Comparison of ENCODE assay signal across 12 cellular contexts in genomic region chr4:86898562-86898961, GRCh38. TPM values are rescaled to one million over a fixed set of nuclear protein-coding genes. Genes with fewer than 3 reads are reported as not detected.
DNase-seq lines count a peak whose midpoint lies in the region; ATAC-seq and TF ChIP-seq lines count a peak whose summit lies in the region.
"Had no signal": no experiment of that assay in that cellular context is flagged by ENCODE, and none has a peak within 500 bp of the region (broad histone marks: within the 10 kb centered on the region; RNA-seq: fewer than 3 reads in every experiment).

No MANE protein-coding gene starts in this region.

- H3K9ac ChIP-seq in Loucy (ENCODE audit: low read depth, low read length, poor library complexity, severe bottlenecking) (no peak overlapping the region), neural cell (ENCODE audit: low read length) (no peak overlapping the region)

- TF ChIP-seq CTCF in Loucy (conservative IDR thresholded peaks at IDR 0.05; ENCODE audit: low read length) (0 out of 2 replicates have a peak, but pooled peaks have one; percentile 29), brain microvascular endothelial cell (IDR thresholded peaks at IDR 0.05; ENCODE audit: low read depth, low read length, missing control alignments) (peak; percentile 50), neural cell (IDR thresholded peaks at IDR 0.05; ENCODE audit: poor library complexity, severe bottlenecking) (peak; percentile 54), heart right ventricle (IDR thresholded peaks at IDR 0.05) (peak in 1 of 9 donors; percentile 13)

- no peak overlapping the region for H3K4me2 ChIP-seq in Loucy (ENCODE audit: low read depth, low read length, poor library complexity, severe bottlenecking)
- H3K4me2 ChIP-seq in neural cell (ENCODE audit: low read length), result no peak overlapping the region

- H3K27me3 ChIP-seq in Loucy (ENCODE audit: insufficient read depth, low read length, poor library complexity, severe bottlenecking) (no peaks in the 10 kb centered on the region), brain microvascular endothelial cell (replicated peaks) (no peaks in the 10 kb centered on the region), neural cell (ENCODE audit: insufficient read depth, low read depth, low read length) (no peaks in the 10 kb centered on the region), aorta (ENCODE audit: control insufficient read depth in 1 of 2, insufficient read depth in 2 of 2, low read length in 1 of 2) (no peaks in the 10 kb centered on the region), heart right ventricle (no peaks in the 10 kb centered on the region)

- in situ Hi-C loops in brain microvascular endothelial cell (cut with HindIII; ENCODE audit: low pct_ligation_motif_present, low sequenced_read_pairs), result no loop called here

- H3K4me3 ChIP-seq in Loucy (ENCODE audit: low read length, poor library complexity, severe bottlenecking), result no peak overlapping the region
- no peak overlapping the region for H3K4me3 ChIP-seq in brain microvascular endothelial cell (ENCODE audit: low read depth, low read length)
- H3K4me3 ChIP-seq in neural cell (ENCODE audit: low read length), result no peak overlapping the region
- H3K4me3 ChIP-seq in aorta (ENCODE audit: low read length in 2 of 2), result no peak overlapping the region
- no peak overlapping the region for H3K4me3 ChIP-seq in heart right ventricle
- H3K4me3 ChIP-seq: SK-N-MC had no signal

- peak; percentile 6 for DNase-seq in NCI-H2196 (lab: John Stamatoyannopoulos, UW; ENCODE audit: unreplicated experiment)
- no peak for DNase-seq in NCI-H2196 treated with DMSO at 0.1 percent for 48 hours (lab: John Stamatoyannopoulos, UW; ENCODE audit: unreplicated experiment)
- DNase-seq in brain microvascular endothelial cell, result peak; percentile 9
- no peak for DNase-seq in aorta
- DNase-seq in amygdala (lab: John Stamatoyannopoulos, UW), result no peak
- DNase-seq in heart right ventricle, result no peak
- DNase-seq: NCI-H1436 treated with DMSO at 0.1 percent for 48 hours had no signal

- H3K9me2 ChIP-seq in Loucy (replicated peaks; ENCODE audit: low read depth, low read length) (no peaks in the 10 kb centered on the region), neural cell (ENCODE audit: insufficient read depth, low read length) (no peaks in the 10 kb centered on the region)

- H2AFZ ChIP-seq in Loucy (ENCODE audit: low read length) (no peak overlapping the region), neural cell (ENCODE audit: low read depth, low read length) (no peak overlapping the region)

- H3K4me1 ChIP-seq in Loucy (ENCODE audit: insufficient read depth, low read length, poor library complexity, severe bottlenecking), result no peaks in the 10 kb centered on the region
- no peaks in the 10 kb centered on the region for H3K4me1 ChIP-seq in aorta (ENCODE audit: control insufficient read depth in 1 of 2, insufficient read depth in 2 of 2, low read length in 2 of 2)
- peaks cover 0 to 7% (median 0%) of the 10 kb centered on the region in 9 donors for H3K4me1 ChIP-seq in heart right ventricle

- intact Hi-C loops in aorta (cut with DNase I) (loop anchor here in 1 of 2 donors (10.0 kb wide), 1 partner anchor 304 kb away; the partner anchor contains the start of gene PTPN13), heart right ventricle (cut with DNase I) (loop anchor here in 4 of 10 donors (5.0 to 10.0 kb wide), 3 partner anchors 84 to 401 kb away; no protein-coding TSS in a partner anchor)

- WGBS in aorta, 2 donors, result 92% methylated on average over 4 of the region's 4 CpGs
- 89 to 92% methylated on average over 4 of the region's 4 CpGs for WGBS in heart right ventricle, 2 donors

- H3K36me3 ChIP-seq in Loucy (ENCODE audit: insufficient read depth, low read length), result no peaks in the 10 kb centered on the region
- H3K36me3 ChIP-seq in brain microvascular endothelial cell (replicated peaks), result no peaks in the 10 kb centered on the region
- H3K36me3 ChIP-seq in neural cell (ENCODE audit: insufficient read depth, low read length), result no peaks in the 10 kb centered on the region
- H3K36me3 ChIP-seq in aorta (ENCODE audit: control insufficient read depth in 1 of 2, insufficient read depth in 2 of 2, low read length in 1 of 2), result no peaks in the 10 kb centered on the region
- H3K36me3 ChIP-seq in heart right ventricle, result no peaks in the 10 kb centered on the region

- no peak for TF ChIP-seq EP300 in neural cell (conservative IDR thresholded peaks at IDR 0.05; ENCODE audit: poor library complexity, severe bottlenecking)

- no peak overlapping the region for H3K27ac ChIP-seq in brain microvascular endothelial cell
- H3K27ac ChIP-seq in neural cell (ENCODE audit: low read length), result no peak overlapping the region
- H3K27ac ChIP-seq in aorta (ENCODE audit: low read depth in 1 of 2, low read length in 2 of 2), result no peak overlapping the region
- no peak overlapping the region for H3K27ac ChIP-seq in heart right ventricle

- ATAC-seq in aorta (ENCODE audit: low FRiP score) (no peak), heart right ventricle (no peak)

- no peaks in the 10 kb centered on the region for H3K79me2 ChIP-seq in Loucy (ENCODE audit: insufficient read depth, low read length)
- H3K79me2 ChIP-seq in neural cell (replicated peaks; ENCODE audit: insufficient read depth, low read length), result no peaks in the 10 kb centered on the region

- no peaks in the 10 kb centered on the region for H3F3A ChIP-seq in Loucy (ENCODE audit: low read depth)
- H3F3A ChIP-seq in neural cell (ENCODE audit: insufficient read depth, low read length, poor library complexity, severe bottlenecking), result no peaks in the 10 kb centered on the region

- H4K20me1 ChIP-seq in Loucy (ENCODE audit: insufficient read depth, low read length, poor library complexity, severe bottlenecking) (no peaks in the 10 kb centered on the region), neural cell (ENCODE audit: insufficient read depth) (no peaks in the 10 kb centered on the region)

- H3K9me3 ChIP-seq in Loucy (ENCODE audit: insufficient read depth, low read depth, low read length), result no peaks in the 10 kb centered on the region
- H3K9me3 ChIP-seq in neural cell (ENCODE audit: low read length), result no peaks in the 10 kb centered on the region
- H3K9me3 ChIP-seq in aorta (ENCODE audit: control insufficient read depth, low read length), result no peaks in the 10 kb centered on the region
- H3K9me3 ChIP-seq in heart right ventricle, result no peaks in the 10 kb centered on the region

- TF ChIP-seq RAD21 in neural cell (conservative IDR thresholded peaks at IDR 0.05), result peak; percentile 70

TF ChIP-seq in neural cell, 6 proteins besides CTCF, POLR2A, EP300 and RAD21:
- TF ChIP-seq, protein P1, sequence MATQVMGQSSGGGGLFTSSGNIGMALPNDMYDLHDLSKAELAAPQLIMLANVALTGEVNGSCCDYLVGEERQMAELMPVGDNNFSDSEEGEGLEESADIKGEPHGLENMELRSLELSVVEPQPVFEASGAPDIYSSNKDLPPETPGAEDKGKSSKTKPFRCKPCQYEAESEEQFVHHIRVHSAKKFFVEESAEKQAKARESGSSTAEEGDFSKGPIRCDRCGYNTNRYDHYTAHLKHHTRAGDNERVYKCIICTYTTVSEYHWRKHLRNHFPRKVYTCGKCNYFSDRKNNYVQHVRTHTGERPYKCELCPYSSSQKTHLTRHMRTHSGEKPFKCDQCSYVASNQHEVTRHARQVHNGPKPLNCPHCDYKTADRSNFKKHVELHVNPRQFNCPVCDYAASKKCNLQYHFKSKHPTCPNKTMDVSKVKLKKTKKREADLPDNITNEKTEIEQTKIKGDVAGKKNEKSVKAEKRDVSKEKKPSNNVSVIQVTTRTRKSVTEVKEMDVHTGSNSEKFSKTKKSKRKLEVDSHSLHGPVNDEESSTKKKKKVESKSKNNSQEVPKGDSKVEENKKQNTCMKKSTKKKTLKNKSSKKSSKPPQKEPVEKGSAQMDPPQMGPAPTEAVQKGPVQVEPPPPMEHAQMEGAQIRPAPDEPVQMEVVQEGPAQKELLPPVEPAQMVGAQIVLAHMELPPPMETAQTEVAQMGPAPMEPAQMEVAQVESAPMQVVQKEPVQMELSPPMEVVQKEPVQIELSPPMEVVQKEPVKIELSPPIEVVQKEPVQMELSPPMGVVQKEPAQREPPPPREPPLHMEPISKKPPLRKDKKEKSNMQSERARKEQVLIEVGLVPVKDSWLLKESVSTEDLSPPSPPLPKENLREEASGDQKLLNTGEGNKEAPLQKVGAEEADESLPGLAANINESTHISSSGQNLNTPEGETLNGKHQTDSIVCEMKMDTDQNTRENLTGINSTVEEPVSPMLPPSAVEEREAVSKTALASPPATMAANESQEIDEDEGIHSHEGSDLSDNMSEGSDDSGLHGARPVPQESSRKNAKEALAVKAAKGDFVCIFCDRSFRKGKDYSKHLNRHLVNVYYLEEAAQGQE (IDR thresholded peaks at IDR 0.05; ENCODE audit: borderline replicate concordance), result no peak
- TF ChIP-seq MXI1 (conservative IDR thresholded peaks at IDR 0.05; ENCODE audit: poor library complexity, severe bottlenecking), result no peak
- TF ChIP-seq POLR2AphosphoS5 (IDR thresholded peaks at IDR 0.05), result no peak
- TF ChIP-seq EZH2 (IDR thresholded peaks at IDR 0.05; ENCODE audit: borderline replicate concordance, insufficient read depth, low read length, poor library complexity, severe bottlenecking), result no peak
- TF ChIP-seq SMC3 (conservative IDR thresholded peaks at IDR 0.05; ENCODE audit: poor library complexity), result peak; percentile 64
- no peak for TF ChIP-seq TAF1 (IDR thresholded peaks at IDR 0.05; ENCODE audit: low read depth)

RNA-seq across cellular contexts. Expression of gene C4orf36, which starts 6.3 kb away (rescaled TPM):
- polyA plus RNA-seq in neural cell, result 1.5 and 2.0 TPM in 2 replicates
- polyA minus RNA-seq in neural cell, result 1.2 and 3.2 TPM in 2 replicates
- total RNA-seq in aorta, result 1 to 10 TPM in 1 of 2 donors, not detected in 1; 1.2 TPM
- under 1 TPM in 1 of 2 donors, not detected in 1; 0.36 TPM for polyA plus RNA-seq in aorta
- 1 to 10 TPM in 5 of 10 donors, under 1 TPM in 3, not detected in 2; 0.58 to 3.5 (median 1.1) TPM for total RNA-seq in heart right ventricle
- polyA plus RNA-seq in heart right ventricle, result under 1 TPM in 1 of 2 donors, not detected in 1; 0.10 TPM
- total RNA-seq: glomerular endothelial cell, myocyte had no signal

RNA-seq across cellular contexts. Expression of gene AFF1, which starts 36.2 kb away (rescaled TPM):
- polyA plus RNA-seq in neural cell (0.63 and 0.94 TPM in 2 replicates), aorta (10 to 100 TPM in 1 of 2 donors, 1 to 10 TPM in 1; 4.8 to 15.0 TPM), heart right ventricle (10 to 100 TPM; 44.4 to 70.7 TPM)
- polyA minus RNA-seq in neural cell, result 3.8 and 3.9 TPM in 2 replicates
- total RNA-seq in aorta (100 to 1,000 TPM in 1 of 2 donors, 10 to 100 TPM in 1; 99.6 to 107 TPM), heart right ventricle (10 to 100 TPM; 59.5 to 90.2 (median 77.3) TPM)

RNA-seq across cellular contexts. Expression of gene SLC10A6, which starts 49.4 kb away (rescaled TPM):
- not detected in 2 replicates for polyA plus RNA-seq in neural cell
- polyA minus RNA-seq in neural cell, result not detected in 2 replicates
- 1 to 10 TPM; 4.2 to 5.4 TPM for total RNA-seq in aorta
- not detected for polyA plus RNA-seq in aorta
- total RNA-seq in heart right ventricle, result under 1 TPM in 9 of 10 donors, not detected in 1; 0.22 to 0.90 (median 0.55) TPM
- polyA plus RNA-seq in heart right ventricle, result under 1 TPM in 1 of 2 donors, not detected in 1; 0.23 TPM
- total RNA-seq: glomerular endothelial cell, myocyte had no signal

Comparison
In these comparisons a context has a peak if more than half of its experiments do, and no peak if none do; other contexts are left out.
1. DNase-seq: peak in NCI-H2196 (single experiment) and brain microvascular endothelial cell (single experiment); none in NCI-H2196 treated with DMSO at 0.1 percent for 48 hours (single experiment), aorta (0 of 2), amygdala (0 of 56) and heart right ventricle (0 of 2).